1 cellular context compared by ENCODE assay signal in genomic region chr14:75176142-75176820, GRCh38.
TF ChIP-seq lines count a peak whose summit lies in the region.

Gene TMED10, minus strand, starts transcription at chr14:75176612. Its CDS starts 33 bp downstream, at chr14:75176579.

TF ChIP-seq in HepG2, 621 proteins besides CTCF, POLR2A, EP300 and RAD21 (continued from another document and continues in another):
- TF ChIP-seq MAZ (IDR thresholded peaks at IDR 0.05; ENCODE audit: borderline replicate concordance, low read depth, low read length) (no peak), MAZ (CRISPR knock-in tag; IDR thresholded peaks at IDR 0.05; ENCODE audit: low read depth) (peak; percentile 85), IRX3 (CRISPR knock-in tag; IDR thresholded peaks at IDR 0.05; ENCODE audit: borderline replicate concordance, low read depth) (peak; percentile 68; the same call in 1 of the 2 replicates), BORCS8-MEF2B (CRISPR knock-in tag; IDR thresholded peaks at IDR 0.05) (peak; percentile 88), ZNF274 (CRISPR knock-in tag; IDR thresholded peaks at IDR 0.05) (peak; percentile 91), ZNF678 (CRISPR knock-in tag; IDR thresholded peaks at IDR 0.05) (peak; percentile 70; the same call in 1 of the 2 replicates), HMG20B (CRISPR knock-in tag; conservative IDR thresholded peaks at IDR 0.05) (peak; percentile 11; the same call in 1 of the 2 replicates), SATB2 (CRISPR knock-in tag; IDR thresholded peaks at IDR 0.05) (peak; percentile 79; the same call in 1 of the 2 replicates), ZNF557 (CRISPR knock-in tag; IDR thresholded peaks at IDR 0.05) (0 out of 2 replicates have a peak, but pooled peaks have one; percentile 67), MEF2D (CRISPR knock-in tag; IDR thresholded peaks at IDR 0.05) (peak; percentile 82), ZNF251 (CRISPR knock-in tag; IDR thresholded peaks at IDR 0.05) (0 out of 2 replicates have a peak, but pooled peaks have one; percentile 39), MATR3 (CRISPR knock-in tag; IDR thresholded peaks at IDR 0.05) (no peak), RFXAP (CRISPR knock-in tag; IDR thresholded peaks at IDR 0.05; ENCODE audit: borderline replicate concordance) (peak; percentile 84), MTA3 (CRISPR knock-in tag; IDR thresholded peaks at IDR 0.05) (no peak), DMAP1 (CRISPR knock-in tag; IDR thresholded peaks at IDR 0.05) (peak; percentile 98), ZNF282 (IDR thresholded peaks at IDR 0.05; ENCODE audit: partially characterized antibody) (no peak), GPBP1L1 (CRISPR knock-in tag; IDR thresholded peaks at IDR 0.05) (no peak), ZSCAN25 (CRISPR knock-in tag; IDR thresholded peaks at IDR 0.05) (peak; percentile 44; the same call in 1 of the 2 replicates), SRSF9 (IDR thresholded peaks at IDR 0.05; ENCODE audit: borderline replicate concordance, insufficient read depth, low read depth, low read length, poor library complexity, severe bottlenecking) (no peak), DNMT3B (CRISPR knock-in tag; conservative IDR thresholded peaks at IDR 0.05) (no peak), SP1 (IDR thresholded peaks at IDR 0.05) (no peak), SP1 (CRISPR knock-in tag; IDR thresholded peaks at IDR 0.05) (peak; percentile 10), HNF1A (IDR thresholded peaks at IDR 0.05; ENCODE audit: low read depth) (no peak), HNF1A (CRISPR knock-in tag; IDR thresholded peaks at IDR 0.05; ENCODE audit: borderline replicate concordance) (peak; percentile 73), NFATC3 (CRISPR knock-in tag; IDR thresholded peaks at IDR 0.05) (0 out of 2 replicates have a peak, but pooled peaks have one; percentile 52), LCORL (IDR thresholded peaks at IDR 0.05) (peak; percentile 58; the same call in 1 of the 2 replicates), LCORL (CRISPR knock-in tag; IDR thresholded peaks at IDR 0.05) (0 out of 2 replicates have a peak, but pooled peaks have one; percentile 25), ZNF235 (CRISPR knock-in tag; IDR thresholded peaks at IDR 0.05; ENCODE audit: borderline replicate concordance) (no peak; the same call in 1 of the 2 replicates), ZNF775 (CRISPR knock-in tag; IDR thresholded peaks at IDR 0.05; ENCODE audit: borderline replicate concordance) (no peak), SMAD3 (CRISPR knock-in tag; IDR thresholded peaks at IDR 0.05) (peak; percentile 73), HNRNPLL (IDR thresholded peaks at IDR 0.05; ENCODE audit: low read depth, low read length, poor library complexity, severe bottlenecking) (peak; percentile 86), EED (CRISPR knock-in tag; IDR thresholded peaks at IDR 0.05) (peak; percentile 64; the same call in 1 of the 2 replicates), ESRRA (CRISPR knock-in tag; IDR thresholded peaks at IDR 0.05; ENCODE audit: low read depth) (no peak; the same call in 1 of the 2 replicates), POGZ (CRISPR knock-in tag; IDR thresholded peaks at IDR 0.05) (peak; percentile 48; the same call in 1 of the 2 replicates), NFIC (IDR thresholded peaks at IDR 0.05; ENCODE audit: low read length) (peak; percentile 38; the same call in 1 of the 2 replicates), ZNF30 (CRISPR knock-in tag; IDR thresholded peaks at IDR 0.05) (no peak), KIAA2018 (CRISPR knock-in tag; IDR thresholded peaks at IDR 0.05; ENCODE audit: borderline replicate concordance) (no peak), MAFF (IDR thresholded peaks at IDR 0.05; ENCODE audit: low read depth, low read length) (no peak), ZNF225 (CRISPR knock-in tag; IDR thresholded peaks at IDR 0.05) (peak; percentile 86; the same call in 1 of the 2 replicates), KLF12 (CRISPR knock-in tag; IDR thresholded peaks at IDR 0.05; ENCODE audit: borderline replicate concordance) (peak; percentile 92; the same call in 1 of the 2 replicates), ARHGAP35 (CRISPR knock-in tag; IDR thresholded peaks at IDR 0.05; ENCODE audit: borderline replicate concordance) (peak; percentile 92), ZFY (CRISPR knock-in tag; IDR thresholded peaks at IDR 0.05) (peak; percentile 100), KDM3A (CRISPR knock-in tag; IDR thresholded peaks at IDR 0.05; ENCODE audit: low read depth) (peak; percentile 61; the same call in 1 of the 2 replicates)
- TF ChIP-seq, protein P1, sequence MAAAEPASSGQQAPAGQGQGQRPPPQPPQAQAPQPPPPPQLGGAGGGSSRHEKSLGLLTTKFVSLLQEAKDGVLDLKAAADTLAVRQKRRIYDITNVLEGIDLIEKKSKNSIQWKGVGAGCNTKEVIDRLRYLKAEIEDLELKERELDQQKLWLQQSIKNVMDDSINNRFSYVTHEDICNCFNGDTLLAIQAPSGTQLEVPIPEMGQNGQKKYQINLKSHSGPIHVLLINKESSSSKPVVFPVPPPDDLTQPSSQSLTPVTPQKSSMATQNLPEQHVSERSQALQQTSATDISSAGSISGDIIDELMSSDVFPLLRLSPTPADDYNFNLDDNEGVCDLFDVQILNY (CRISPR knock-in tag; conservative IDR thresholded peaks at IDR 0.05), result 0 out of 2 replicates have a peak, but pooled peaks have one; percentile 25
- TF ChIP-seq, protein P2, sequence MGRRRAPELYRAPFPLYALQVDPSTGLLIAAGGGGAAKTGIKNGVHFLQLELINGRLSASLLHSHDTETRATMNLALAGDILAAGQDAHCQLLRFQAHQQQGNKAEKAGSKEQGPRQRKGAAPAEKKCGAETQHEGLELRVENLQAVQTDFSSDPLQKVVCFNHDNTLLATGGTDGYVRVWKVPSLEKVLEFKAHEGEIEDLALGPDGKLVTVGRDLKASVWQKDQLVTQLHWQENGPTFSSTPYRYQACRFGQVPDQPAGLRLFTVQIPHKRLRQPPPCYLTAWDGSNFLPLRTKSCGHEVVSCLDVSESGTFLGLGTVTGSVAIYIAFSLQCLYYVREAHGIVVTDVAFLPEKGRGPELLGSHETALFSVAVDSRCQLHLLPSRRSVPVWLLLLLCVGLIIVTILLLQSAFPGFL (CRISPR knock-in tag; IDR thresholded peaks at IDR 0.05), result no peak
- TF ChIP-seq, protein P3, sequence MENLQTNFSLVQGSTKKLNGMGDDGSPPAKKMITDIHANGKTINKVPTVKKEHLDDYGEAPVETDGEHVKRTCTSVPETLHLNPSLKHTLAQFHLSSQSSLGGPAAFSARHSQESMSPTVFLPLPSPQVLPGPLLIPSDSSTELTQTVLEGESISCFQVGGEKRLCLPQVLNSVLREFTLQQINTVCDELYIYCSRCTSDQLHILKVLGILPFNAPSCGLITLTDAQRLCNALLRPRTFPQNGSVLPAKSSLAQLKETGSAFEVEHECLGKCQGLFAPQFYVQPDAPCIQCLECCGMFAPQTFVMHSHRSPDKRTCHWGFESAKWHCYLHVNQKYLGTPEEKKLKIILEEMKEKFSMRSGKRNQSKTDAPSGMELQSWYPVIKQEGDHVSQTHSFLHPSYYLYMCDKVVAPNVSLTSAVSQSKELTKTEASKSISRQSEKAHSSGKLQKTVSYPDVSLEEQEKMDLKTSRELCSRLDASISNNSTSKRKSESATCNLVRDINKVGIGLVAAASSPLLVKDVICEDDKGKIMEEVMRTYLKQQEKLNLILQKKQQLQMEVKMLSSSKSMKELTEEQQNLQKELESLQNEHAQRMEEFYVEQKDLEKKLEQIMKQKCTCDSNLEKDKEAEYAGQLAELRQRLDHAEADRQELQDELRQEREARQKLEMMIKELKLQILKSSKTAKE (CRISPR knock-in tag; IDR thresholded peaks at IDR 0.05; ENCODE audit: borderline replicate concordance), result peak; percentile 47; the same call in 1 of the 2 replicates
- TF ChIP-seq, protein P4, sequence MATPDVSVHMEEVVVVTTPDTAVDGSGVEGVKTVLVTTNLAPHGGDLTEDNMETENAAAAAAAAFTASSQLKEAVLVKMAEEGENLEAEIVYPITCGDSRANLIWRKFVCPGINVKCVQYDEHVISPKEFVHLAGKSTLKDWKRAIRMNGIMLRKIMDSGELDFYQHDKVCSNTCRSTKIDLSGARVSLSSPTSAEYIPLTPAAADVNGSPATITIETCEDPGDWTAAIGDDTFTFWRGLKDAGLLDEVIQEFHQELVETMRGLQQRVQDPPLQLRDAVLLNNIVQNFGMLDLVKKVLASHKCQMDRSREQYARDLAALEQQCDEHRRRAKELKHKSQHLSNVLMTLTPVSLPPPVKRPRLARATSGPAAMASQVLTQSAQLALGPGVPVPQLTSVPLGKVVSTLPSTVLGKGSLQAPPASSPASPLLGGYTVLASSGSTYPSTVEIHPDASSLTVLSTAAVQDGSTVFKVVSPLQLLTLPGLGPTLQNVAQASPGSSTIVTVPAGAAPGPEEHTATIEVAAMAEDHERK (CRISPR knock-in tag; IDR thresholded peaks at IDR 0.05; ENCODE audit: low read depth), result 0 out of 2 replicates have a peak, but pooled peaks have one; percentile 20
